18 cellular contexts compared by ENCODE assay signal in the genomic region with DNA sequence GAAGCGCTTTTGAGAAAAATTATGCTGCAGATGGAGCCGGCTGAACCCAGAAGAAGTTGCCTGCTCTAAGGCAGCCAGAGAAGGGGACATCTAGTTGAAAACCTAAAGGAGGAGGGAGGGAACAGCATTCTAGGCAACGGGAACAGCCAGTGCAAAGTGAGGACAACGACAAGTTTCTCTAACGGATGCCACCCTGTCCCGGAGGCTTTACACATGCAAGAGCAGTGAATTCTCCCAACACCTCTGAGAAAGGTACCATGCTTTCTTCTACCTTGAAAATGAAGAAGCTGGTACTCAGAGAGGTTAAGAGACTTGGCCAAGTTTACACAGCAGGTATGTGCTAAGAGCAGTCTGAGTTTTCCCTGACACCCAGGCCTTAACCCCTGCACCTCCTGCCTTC. TPM values are rescaled to one million over a fixed set of nuclear protein-coding genes. Genes with fewer than 3 reads are reported as not detected.
DNase-seq lines count a peak whose midpoint lies in the region; ATAC-seq, FAIRE-seq and TF ChIP-seq lines count a peak whose summit lies in the region.
"Had no signal": no experiment of that assay in that cellular context is flagged by ENCODE, and none has a peak within 500 bp of the region (broad histone marks: within the 10 kb centered on the region; RNA-seq: fewer than 3 reads in every experiment).

No MANE protein-coding gene starts in this region.

- no peaks in the 10 kb centered on the region for H3K79me2 ChIP-seq in HepG2 (ENCODE audit: insufficient read depth, low read length)
- no peaks in the 10 kb centered on the region for H3K79me2 ChIP-seq in GM23338 (replicated peaks; ENCODE audit: insufficient read depth)

- BruUV-seq in HepG2 (replicated peaks; lab: Mats Ljungman, UMichigan), result no TSS peak

- H3K9me3 ChIP-seq in HepG2 (ENCODE audit: low read length) (no peaks in the 10 kb centered on the region), right lobe of liver (no peaks in the 10 kb centered on the region), HEK293 (ENCODE audit: control insufficient read depth, insufficient read depth, low read depth, low read length) (no peaks in the 10 kb centered on the region)

- no peak for TF ChIP-seq POLR2A in HepG2 (IDR thresholded peaks at IDR 0.05; ENCODE audit: insufficient read depth in 1 of 2, low read depth in 2 of 2, low read length in 2 of 2)
- no peak for TF ChIP-seq POLR2A in right lobe of liver (IDR thresholded peaks at IDR 0.05)

- no peaks in the 10 kb centered on the region for H3K9me2 ChIP-seq in GM23338 (ENCODE audit: insufficient read depth)

- H3K36me3 Mint-ChIP-seq in chondrocyte (ENCODE audit: low read depth), result no peaks in the 10 kb centered on the region
- no peaks in the 10 kb centered on the region for H3K36me3 Mint-ChIP-seq in stimulated activated memory B cell treated with anti-CD40 and anti-IgM and Interleukin-4, amounts not matched to agents 10 μg/mL and 1 μg/mL and 100 μg/mL, for 72 hours
- H3K36me3 Mint-ChIP-seq in GM23338 (ENCODE audit: low read depth), result no peaks in the 10 kb centered on the region; the same call in 2 of the 3 replicates

- no peak for TF ChIP-seq RAD21 in HepG2 (CRISPR knock-in tag; IDR thresholded peaks at IDR 0.05)

- H3K4me3 ChIP-seq in HepG2 (replicated peaks in 1 of 3; ENCODE audit: insufficient read depth in 1 of 3, low read depth in 2 of 3, low read length in 3 of 3) (no peak overlapping the region), right lobe of liver (no peak overlapping the region), HEK293 (ENCODE audit: low read depth, low read length) (no peak overlapping the region), GM23338 (no peak overlapping the region)
- H3K4me3 ChIP-seq: GM12878 had no signal

- H3K4me1 Mint-ChIP-seq in chondrocyte (ENCODE audit: low read depth) (peaks cover 4% of the 10 kb centered on the region), GM23338 (peaks cover 2% of the 10 kb centered on the region; the same call in 1 of the 3 replicates)
- peaks cover 27% of the 10 kb centered on the region for H3K4me1 Mint-ChIP-seq in stimulated activated memory B cell treated with anti-CD40 and anti-IgM and Interleukin-4, amounts not matched to agents 10 μg/mL and 1 μg/mL and 100 μg/mL, for 72 hours

- ATAC-seq in HepG2 (no peak), right lobe of liver (no peak), GM23338 (no peak)
- ATAC-seq in stimulated activated memory B cell treated with anti-CD40 and anti-IgM and Interleukin-4, amounts not matched to agents 10 μg/mL and 1 μg/mL and 100 μg/mL, for 72 hours, result no peak
- ATAC-seq: GM12878 had no signal

- intact Hi-C loops in HepG2 (cut with micrococcal nuclease; ENCODE audit: unreplicated experiment), result no loop called here
- intact Hi-C loops in right lobe of liver (cut with DNase I), result no loop called here

- in situ Hi-C loops in HepG2 (cut with HindIII; ENCODE audit: extremely low pct_ligation_motif_present, low pct_unique_long_range_greater_than_20kb) (no loop called here), GM13977 (cut with MboI; ENCODE audit: low pct_unique_long_range_greater_than_20kb, low sequenced_read_pairs, unreplicated experiment) (no loop called here)

- TF ChIP-seq CTCF in HepG2 (CRISPR knock-in tag; IDR thresholded peaks at IDR 0.05) (no peak), right lobe of liver (IDR thresholded peaks at IDR 0.05) (no peak), HEK293 (tag by site-specific recombination; IDR thresholded peaks at IDR 0.05) (no peak), chondrocyte (IDR thresholded peaks at IDR 0.05) (no peak), GM23338 (conservative IDR thresholded peaks at IDR 0.05; ENCODE audit: low read depth in 2 of 2) (no peak), GM13977 (IDR thresholded peaks at IDR 0.05; ENCODE audit: extremely low read depth, insufficient read depth, missing control alignments) (no peak)

- H3K36me3 ChIP-seq in HepG2 (replicated peaks in 1 of 2; ENCODE audit: control insufficient read depth in 1 of 2, insufficient read depth in 2 of 2, low read length in 2 of 2) (no peaks in the 10 kb centered on the region), right lobe of liver (no peaks in the 10 kb centered on the region), HEK293 (ENCODE audit: control insufficient read depth in 2 of 2, insufficient read depth in 1 of 2, low read length in 2 of 2) (no peaks in the 10 kb centered on the region), GM23338 (ENCODE audit: insufficient read depth) (no peaks in the 10 kb centered on the region)

- no peaks in the 10 kb centered on the region for H3F3A ChIP-seq in GM23338 (replicated peaks; ENCODE audit: low read depth)

- H3K27me3 Mint-ChIP-seq in chondrocyte (ENCODE audit: low read depth), result peaks cover 41% of the 10 kb centered on the region
- H3K27me3 Mint-ChIP-seq in stimulated activated memory B cell treated with anti-CD40 and anti-IgM and Interleukin-4, amounts not matched to agents 10 μg/mL and 1 μg/mL and 100 μg/mL, for 72 hours, result peaks cover 7% of the 10 kb centered on the region
- peaks cover 8% of the 10 kb centered on the region for H3K27me3 Mint-ChIP-seq in GM23338 (ENCODE audit: insufficient read depth, low read depth, poor library complexity)

- H3K27ac Mint-ChIP-seq in chondrocyte (ENCODE audit: unreplicated experiment) (no peak overlapping the region), GM23338 (no peak overlapping the region)
- peak overlapping the region; percentile 87 for H3K27ac Mint-ChIP-seq in stimulated activated memory B cell treated with anti-CD40 and anti-IgM and Interleukin-4, amounts not matched to agents 10 μg/mL and 1 μg/mL and 100 μg/mL, for 72 hours

- H3K9me3 Mint-ChIP-seq in chondrocyte (ENCODE audit: low read depth), result no peaks in the 10 kb centered on the region
- no peaks in the 10 kb centered on the region for H3K9me3 Mint-ChIP-seq in stimulated activated memory B cell treated with anti-CD40 and anti-IgM and Interleukin-4, amounts not matched to agents 10 μg/mL and 1 μg/mL and 100 μg/mL, for 72 hours
- H3K9me3 Mint-ChIP-seq in GM23338, result no peaks in the 10 kb centered on the region

- no peak overlapping the region for H3K27ac ChIP-seq in HepG2 (ENCODE audit: extremely low read length, insufficient read depth, low read length)
- H3K27ac ChIP-seq in right lobe of liver, result no peak overlapping the region
- H3K27ac ChIP-seq in HEK293 (ENCODE audit: extremely low read depth, low read depth, low read length), result no peak overlapping the region
- no peak overlapping the region for H3K27ac ChIP-seq in GM23338 (ENCODE audit: low read depth)
- H3K27ac ChIP-seq: HL-60 had no signal

- CTCF ChIA-PET in HepG2 (lab: Yijun Ruan, JAX; ENCODE audit: low intra/inter-chr PET ratio, low total read pairs), result no interaction called here
- CTCF ChIA-PET in HEK293 (lab: Yijun Ruan, JAX), result interaction anchor here (0.6 to 1.2 kb wide), 5 partner anchors 26 to 865 kb away, joined by 3 to 4 read pairs (median 4); no protein-coding TSS in a partner anchor

- H3K27me3 ChIP-seq in HepG2 (ENCODE audit: control insufficient read depth in 1 of 2, insufficient read depth in 2 of 2, low read length in 2 of 2), result peaks cover 0 to 2% of the 10 kb centered on the region in 2 experiments; a peak in 1 of 5 replicates
- H3K27me3 ChIP-seq in right lobe of liver, result no peaks in the 10 kb centered on the region
- H3K27me3 ChIP-seq in GM23338 (ENCODE audit: insufficient read depth), result peaks cover 14% of the 10 kb centered on the region; the same call in 1 of the 2 replicates

- FAIRE-seq in HepG2 (lab: Jason Lieb, UNC), result no peak
- FAIRE-seq: A204.1, GM12878 had no signal

- no peak overlapping the region for H3K9ac ChIP-seq in HepG2 (ENCODE audit: insufficient read depth, low read depth, low read length)

- WGBS in HepG2 (ENCODE audit: low lambda C conversion rate), result 56% methylated on average over 6 of the region's 6 CpGs
- 90% methylated on average over 2 of the region's 6 CpGs for WGBS in right lobe of liver (ENCODE audit: insufficient coverage, low coverage, low lambda C conversion rate, missing lambda C conversion rate)

- H4K20me1 ChIP-seq in HepG2 (ENCODE audit: insufficient read depth, low read length), result no peaks in the 10 kb centered on the region
- H4K20me1 ChIP-seq in GM23338 (replicated peaks; ENCODE audit: insufficient read depth), result no peaks in the 10 kb centered on the region

- DNase-seq in HepG2 (ENCODE audit: low spot score) (no peak), right lobe of liver (no peak), chondrocyte (ENCODE audit: low spot score) (peak; percentile 19), GM23338 (ENCODE audit: low spot score) (no peak), GM13977 (ENCODE audit: low spot score) (no peak), mesenteric fat pad (ENCODE audit: low spot score) (no peak)
- DNase-seq: DMS79, HCEC 1CT, KBM-7 had no signal

- POLR2A ChIA-PET in HepG2 (lab: Yijun Ruan, JAX), result interaction anchor here (1.0 kb wide), 1 partner anchor 137 kb away, joined by 3 read pairs; no protein-coding TSS in a partner anchor
- POLR2A ChIA-PET in HEK293 (lab: Yijun Ruan, JAX), result no interaction called here

- TF ChIP-seq EP300 in HepG2 (IDR thresholded peaks at IDR 0.05; ENCODE audit: low read depth in 2 of 2, low read length in 2 of 2) (no peak), HepG2 (CRISPR knock-in tag; IDR thresholded peaks at IDR 0.05; ENCODE audit: borderline replicate concordance) (no peak)

- H3K4me3 Mint-ChIP-seq in chondrocyte (ENCODE audit: unreplicated experiment) (no peak overlapping the region), GM23338 (no peak overlapping the region)
- no peak overlapping the region for H3K4me3 Mint-ChIP-seq in stimulated activated memory B cell treated with anti-CD40 and anti-IgM and Interleukin-4, amounts not matched to agents 10 μg/mL and 1 μg/mL and 100 μg/mL, for 72 hours

- H2AFZ ChIP-seq in HepG2 (ENCODE audit: low read length) (no peak overlapping the region), GM23338 (no peak overlapping the region)

- H3K4me2 ChIP-seq in HepG2 (ENCODE audit: low read depth, low read length) (no peak overlapping the region), GM23338 (no peak overlapping the region)

- peaks cover 13% of the 10 kb centered on the region for H3K4me1 ChIP-seq in HepG2 (ENCODE audit: insufficient read depth, low read length)
- H3K4me1 ChIP-seq in right lobe of liver, result no peaks in the 10 kb centered on the region
- peaks cover 5% of the 10 kb centered on the region; the same call in 1 of the 2 replicates for H3K4me1 ChIP-seq in HEK293 (ENCODE audit: control insufficient read depth, insufficient read depth, low read length)
- no peaks in the 10 kb centered on the region for H3K4me1 ChIP-seq in GM23338 (ENCODE audit: insufficient read depth)

RNA-seq across cellular contexts. Expression of a gene that starts 5.9 kb away (rescaled TPM):
- not detected in 2 replicates for total RNA-seq in HepG2 (2016; rRNA removed; fragmentation: Illumina TruSeq; extraction: Trizol)
- total RNA-seq in HepG2 (2016; cell fraction: cytosol; rRNA removed; fragmentation: Illumina TruSeq; extraction: Trizol; ENCODE audit: low read depth), result not detected in 2 replicates
- not detected in 2 replicates for total RNA-seq in HepG2 (2016; cell fraction: insoluble cytoplasmic fraction; rRNA removed; fragmentation: Illumina TruSeq; extraction: Trizol)
- total RNA-seq in HepG2 (2016; cell fraction: membrane; rRNA removed; fragmentation: Illumina TruSeq; extraction: Trizol), result not detected in 2 replicates
- total RNA-seq in HepG2 (2016; cell fraction: nucleus; rRNA removed; fragmentation: Illumina TruSeq; extraction: Trizol), result not detected in 2 replicates
- polyA plus RNA-seq in HepG2 (2011; rRNA removed), result not detected in 2 replicates
- polyA plus RNA-seq in HepG2 (2011; cell fraction: cytosol; rRNA removed), result not detected in 2 replicates
- not detected in 2 replicates for polyA plus RNA-seq in HepG2 (2011; cell fraction: nucleus; rRNA removed)
- polyA plus RNA-seq in HepG2 (2012), result not detected in 2 replicates
- not detected in 2 replicates for polyA plus RNA-seq in HepG2 (2016; cell fraction: cytosol; fragmentation: Illumina TruSeq; extraction: Trizol; ENCODE audit: low read depth)
- not detected in 2 replicates for polyA plus RNA-seq in HepG2 (2016; cell fraction: insoluble cytoplasmic fraction; fragmentation: Illumina TruSeq; extraction: Trizol; ENCODE audit: low read depth)
- polyA plus RNA-seq in HepG2 (2016; cell fraction: membrane; fragmentation: Illumina TruSeq; extraction: Trizol; ENCODE audit: low read depth), result not detected in 2 replicates
- not detected in 2 replicates for polyA plus RNA-seq in HepG2 (2016; cell fraction: nucleus; fragmentation: Illumina TruSeq; extraction: Trizol; ENCODE audit: insufficient read depth, low read depth)
- polyA minus RNA-seq in HepG2 (2011; rRNA and poly(A)+ RNA removed; ENCODE audit: low replicate concordance), result not detected in 2 replicates
- not detected in 2 replicates for polyA minus RNA-seq in HepG2 (2011; cell fraction: cytosol; rRNA and poly(A)+ RNA removed)
- polyA minus RNA-seq in HepG2 (2011; cell fraction: nucleus; rRNA and poly(A)+ RNA removed), result not detected in 2 replicates
- total RNA-seq in right lobe of liver, result not detected
- not detected in 3 replicates for total RNA-seq in chondrocyte
- not detected in 2 replicates for total RNA-seq in GM23338 (2014; rRNA removed; shearing (Covaris generic))
- polyA plus RNA-seq in GM23338 (2016; fragmentation: Nextera tagmentation; extraction: Ambion mirVana), result not detected in 2 replicates
- not detected for total RNA-seq in mesenteric fat pad
- total RNA-seq: G401, GM12878, H4 had no signal
- polyA plus RNA-seq: AG04450, BJ, GM12878 had no signal

RNA-seq across cellular contexts. Expression of a gene that starts 9.7 kb away (rescaled TPM):
- not detected in 2 replicates for total RNA-seq in HepG2 (2016; rRNA removed; fragmentation: Illumina TruSeq; extraction: Trizol)
- total RNA-seq in HepG2 (2016; cell fraction: cytosol; rRNA removed; fragmentation: Illumina TruSeq; extraction: Trizol; ENCODE audit: low read depth), result not detected in 2 replicates
- total RNA-seq in HepG2 (2016; cell fraction: insoluble cytoplasmic fraction; rRNA removed; fragmentation: Illumina TruSeq; extraction: Trizol), result not detected in 2 replicates
- not detected in 2 replicates for total RNA-seq in HepG2 (2016; cell fraction: membrane; rRNA removed; fragmentation: Illumina TruSeq; extraction: Trizol)
- not detected in 2 replicates for total RNA-seq in HepG2 (2016; cell fraction: nucleus; rRNA removed; fragmentation: Illumina TruSeq; extraction: Trizol)
- not detected in 2 replicates for polyA plus RNA-seq in HepG2 (2011; rRNA removed)
- not detected in 2 replicates for polyA plus RNA-seq in HepG2 (2011; cell fraction: cytosol; rRNA removed)
- polyA plus RNA-seq in HepG2 (2011; cell fraction: nucleus; rRNA removed), result not detected in 2 replicates
- polyA plus RNA-seq in HepG2 (2012), result not detected in 2 replicates
- polyA plus RNA-seq in HepG2 (2016; cell fraction: cytosol; fragmentation: Illumina TruSeq; extraction: Trizol; ENCODE audit: low read depth), result not detected in 2 replicates
- polyA plus RNA-seq in HepG2 (2016; cell fraction: insoluble cytoplasmic fraction; fragmentation: Illumina TruSeq; extraction: Trizol; ENCODE audit: low read depth), result not detected in 2 replicates
- not detected in 2 replicates for polyA plus RNA-seq in HepG2 (2016; cell fraction: membrane; fragmentation: Illumina TruSeq; extraction: Trizol; ENCODE audit: low read depth)
- polyA plus RNA-seq in HepG2 (2016; cell fraction: nucleus; fragmentation: Illumina TruSeq; extraction: Trizol; ENCODE audit: insufficient read depth, low read depth), result not detected in 2 replicates
- not detected in 2 replicates for polyA minus RNA-seq in HepG2 (2011; rRNA and poly(A)+ RNA removed; ENCODE audit: low replicate concordance)
- polyA minus RNA-seq in HepG2 (2011; cell fraction: cytosol; rRNA and poly(A)+ RNA removed), result not detected in 2 replicates
- not detected in 2 replicates for polyA minus RNA-seq in HepG2 (2011; cell fraction: nucleus; rRNA and poly(A)+ RNA removed)
- not detected for total RNA-seq in right lobe of liver
- not detected in 3 replicates for total RNA-seq in chondrocyte
- not detected in 2 replicates for total RNA-seq in GM23338 (2014; rRNA removed; shearing (Covaris generic))
- not detected in 2 replicates for polyA plus RNA-seq in GM23338 (2016; fragmentation: Nextera tagmentation; extraction: Ambion mirVana)
- not detected for total RNA-seq in mesenteric fat pad
- total RNA-seq: G401, GM12878, H4 had no signal
- polyA plus RNA-seq: AG04450, BJ, GM12878 had no signal

RNA-seq across cellular contexts. Expression of a gene that starts 29.3 kb away (rescaled TPM):
- total RNA-seq in HepG2 (2016; rRNA removed; fragmentation: Illumina TruSeq; extraction: Trizol), result not detected in 2 replicates
- total RNA-seq in HepG2 (2016; cell fraction: cytosol; rRNA removed; fragmentation: Illumina TruSeq; extraction: Trizol; ENCODE audit: low read depth), result not detected in 2 replicates
- total RNA-seq in HepG2 (2016; cell fraction: insoluble cytoplasmic fraction; rRNA removed; fragmentation: Illumina TruSeq; extraction: Trizol), result not detected in 2 replicates
- total RNA-seq in HepG2 (2016; cell fraction: membrane; rRNA removed; fragmentation: Illumina TruSeq; extraction: Trizol), result not detected in 2 replicates
- not detected in 2 replicates for total RNA-seq in HepG2 (2016; cell fraction: nucleus; rRNA removed; fragmentation: Illumina TruSeq; extraction: Trizol)
- polyA plus RNA-seq in HepG2 (2011; rRNA removed), result not detected in 2 replicates
- polyA plus RNA-seq in HepG2 (2011; cell fraction: cytosol; rRNA removed), result not detected in 2 replicates
- not detected in 2 replicates for polyA plus RNA-seq in HepG2 (2011; cell fraction: nucleus; rRNA removed)
- polyA plus RNA-seq in HepG2 (2012), result not detected in 2 replicates
- polyA plus RNA-seq in HepG2 (2016; cell fraction: cytosol; fragmentation: Illumina TruSeq; extraction: Trizol; ENCODE audit: low read depth), result not detected in 2 replicates
- not detected in 2 replicates for polyA plus RNA-seq in HepG2 (2016; cell fraction: insoluble cytoplasmic fraction; fragmentation: Illumina TruSeq; extraction: Trizol; ENCODE audit: low read depth)
- polyA plus RNA-seq in HepG2 (2016; cell fraction: membrane; fragmentation: Illumina TruSeq; extraction: Trizol; ENCODE audit: low read depth), result not detected in 2 replicates
- polyA plus RNA-seq in HepG2 (2016; cell fraction: nucleus; fragmentation: Illumina TruSeq; extraction: Trizol; ENCODE audit: insufficient read depth, low read depth), result not detected in 2 replicates
- not detected in 2 replicates for polyA minus RNA-seq in HepG2 (2011; rRNA and poly(A)+ RNA removed; ENCODE audit: low replicate concordance)
- polyA minus RNA-seq in HepG2 (2011; cell fraction: cytosol; rRNA and poly(A)+ RNA removed), result not detected in 2 replicates
- not detected in 2 replicates for polyA minus RNA-seq in HepG2 (2011; cell fraction: nucleus; rRNA and poly(A)+ RNA removed)
- not detected for total RNA-seq in right lobe of liver
- not detected in 3 replicates for total RNA-seq in chondrocyte
- total RNA-seq in GM23338 (2014; rRNA removed; shearing (Covaris generic)), result not detected in 2 replicates
- not detected in 2 replicates for polyA plus RNA-seq in GM23338 (2016; fragmentation: Nextera tagmentation; extraction: Ambion mirVana)
- total RNA-seq in mesenteric fat pad, result not detected
- total RNA-seq: G401, GM12878, H4 had no signal
- polyA plus RNA-seq: AG04450, BJ had no signal

RNA-seq across cellular contexts. Expression of a gene that starts 34.9 kb away (rescaled TPM):
- total RNA-seq in HepG2 (2016; rRNA removed; fragmentation: Illumina TruSeq; extraction: Trizol) (not detected in 2 replicates), right lobe of liver (not detected), chondrocyte (not detected in 3 replicates), mesenteric fat pad (not detected)
- not detected in 2 replicates for total RNA-seq in HepG2 (2016; cell fraction: cytosol; rRNA removed; fragmentation: Illumina TruSeq; extraction: Trizol; ENCODE audit: low read depth)
- not detected in 2 replicates for total RNA-seq in HepG2 (2016; cell fraction: insoluble cytoplasmic fraction; rRNA removed; fragmentation: Illumina TruSeq; extraction: Trizol)
- not detected in 2 replicates for total RNA-seq in HepG2 (2016; cell fraction: membrane; rRNA removed; fragmentation: Illumina TruSeq; extraction: Trizol)
- total RNA-seq in HepG2 (2016; cell fraction: nucleus; rRNA removed; fragmentation: Illumina TruSeq; extraction: Trizol), result not detected in 2 replicates
- polyA plus RNA-seq in HepG2 (2011; rRNA removed) (not detected in 2 replicates), GM23338 (2016; fragmentation: Nextera tagmentation; extraction: Ambion mirVana) (not detected in 2 replicates)
- polyA plus RNA-seq in HepG2 (2011; cell fraction: cytosol; rRNA removed), result not detected in 2 replicates
- not detected in 2 replicates for polyA plus RNA-seq in HepG2 (2011; cell fraction: nucleus; rRNA removed)
- not detected in 2 replicates for polyA plus RNA-seq in HepG2 (2012)
- not detected in 2 replicates for polyA plus RNA-seq in HepG2 (2016; cell fraction: cytosol; fragmentation: Illumina TruSeq; extraction: Trizol; ENCODE audit: low read depth)
- not detected in 2 replicates for polyA plus RNA-seq in HepG2 (2016; cell fraction: insoluble cytoplasmic fraction; fragmentation: Illumina TruSeq; extraction: Trizol; ENCODE audit: low read depth)
- not detected in 2 replicates for polyA plus RNA-seq in HepG2 (2016; cell fraction: membrane; fragmentation: Illumina TruSeq; extraction: Trizol; ENCODE audit: low read depth)
- not detected in 2 replicates for polyA plus RNA-seq in HepG2 (2016; cell fraction: nucleus; fragmentation: Illumina TruSeq; extraction: Trizol; ENCODE audit: insufficient read depth, low read depth)
- polyA minus RNA-seq in HepG2 (2011; rRNA and poly(A)+ RNA removed; ENCODE audit: low replicate concordance), result not detected in 2 replicates
- polyA minus RNA-seq in HepG2 (2011; cell fraction: cytosol; rRNA and poly(A)+ RNA removed), result not detected in 2 replicates
- polyA minus RNA-seq in HepG2 (2011; cell fraction: nucleus; rRNA and poly(A)+ RNA removed), result not detected in 2 replicates
- not detected in 2 replicates for total RNA-seq in GM23338 (2014; rRNA removed; shearing (Covaris generic))
- total RNA-seq: G401, H4 had no signal
- polyA plus RNA-seq: AG04450, BJ, GM12878 had no signal

RNA-seq across cellular contexts. Expression of a gene that starts 42.2 kb away (rescaled TPM):
- total RNA-seq in HepG2 (2016; rRNA removed; fragmentation: Illumina TruSeq; extraction: Trizol) (not detected in 2 replicates), right lobe of liver (not detected), chondrocyte (not detected in 3 replicates), mesenteric fat pad (not detected)
- not detected in 2 replicates for total RNA-seq in HepG2 (2016; cell fraction: cytosol; rRNA removed; fragmentation: Illumina TruSeq; extraction: Trizol; ENCODE audit: low read depth)
- total RNA-seq in HepG2 (2016; cell fraction: insoluble cytoplasmic fraction; rRNA removed; fragmentation: Illumina TruSeq; extraction: Trizol), result not detected in 2 replicates
- not detected in 2 replicates for total RNA-seq in HepG2 (2016; cell fraction: membrane; rRNA removed; fragmentation: Illumina TruSeq; extraction: Trizol)
- total RNA-seq in HepG2 (2016; cell fraction: nucleus; rRNA removed; fragmentation: Illumina TruSeq; extraction: Trizol), result not detected in 2 replicates
- polyA plus RNA-seq in HepG2 (2011; rRNA removed) (not detected in 2 replicates), GM23338 (2016; fragmentation: Nextera tagmentation; extraction: Ambion mirVana) (2.8 and 3.6 TPM in 2 replicates)
- not detected in 2 replicates for polyA plus RNA-seq in HepG2 (2011; cell fraction: cytosol; rRNA removed)
- not detected in 2 replicates for polyA plus RNA-seq in HepG2 (2011; cell fraction: nucleus; rRNA removed)
- not detected in 2 replicates for polyA plus RNA-seq in HepG2 (2012)
- not detected in 2 replicates for polyA plus RNA-seq in HepG2 (2016; cell fraction: cytosol; fragmentation: Illumina TruSeq; extraction: Trizol; ENCODE audit: low read depth)
- not detected in 2 replicates for polyA plus RNA-seq in HepG2 (2016; cell fraction: insoluble cytoplasmic fraction; fragmentation: Illumina TruSeq; extraction: Trizol; ENCODE audit: low read depth)
- polyA plus RNA-seq in HepG2 (2016; cell fraction: membrane; fragmentation: Illumina TruSeq; extraction: Trizol; ENCODE audit: low read depth), result not detected in 2 replicates
- not detected in 2 replicates for polyA plus RNA-seq in HepG2 (2016; cell fraction: nucleus; fragmentation: Illumina TruSeq; extraction: Trizol; ENCODE audit: insufficient read depth, low read depth)
- polyA minus RNA-seq in HepG2 (2011; rRNA and poly(A)+ RNA removed; ENCODE audit: low replicate concordance), result 0.06 and 0.70 TPM in 2 replicates
- polyA minus RNA-seq in HepG2 (2011; cell fraction: cytosol; rRNA and poly(A)+ RNA removed), result not detected in 2 replicates
- not detected in 2 replicates for polyA minus RNA-seq in HepG2 (2011; cell fraction: nucleus; rRNA and poly(A)+ RNA removed)
- 3.8 and 6.2 TPM in 2 replicates for total RNA-seq in GM23338 (2014; rRNA removed; shearing (Covaris generic))
- total RNA-seq: GM12878, H4 had no signal
- polyA plus RNA-seq: AG04450, GM12878 had no signal
